1 cellular context compared by ENCODE assay signal in genomic region chr7:102129636-102130370, GRCh38.
TF ChIP-seq lines count a peak whose summit lies in the region.

No MANE protein-coding gene starts in this region.

TF ChIP-seq in HEK293, 187 proteins besides CTCF, POLR2A, EP300 and RAD21 (continued from another document):
- TF ChIP-seq ZNF202 (tag by site-specific recombination; IDR thresholded peaks at IDR 0.05; ENCODE audit: borderline replicate concordance) (no peak), ZBTB20 (tag by site-specific recombination; IDR thresholded peaks at IDR 0.05) (peak; percentile 31; the same call in 1 of the 2 replicates), ZNF777 (tag by site-specific recombination; IDR thresholded peaks at IDR 0.05; ENCODE audit: borderline replicate concordance) (no peak), ZNF302 (tag by site-specific recombination; IDR thresholded peaks at IDR 0.05; ENCODE audit: low read depth) (no peak), ZNF629 (tag by site-specific recombination; IDR thresholded peaks at IDR 0.05) (0 out of 2 replicates have a peak, but pooled peaks have one; percentile 12), ZNF155 (tag by site-specific recombination; IDR thresholded peaks at IDR 0.05) (no peak)
TF ChIP-seq in HEK293: peak in this region for 2.
